Comparison of ENCODE assay signal across 13 cellular contexts in the genomic region with DNA sequence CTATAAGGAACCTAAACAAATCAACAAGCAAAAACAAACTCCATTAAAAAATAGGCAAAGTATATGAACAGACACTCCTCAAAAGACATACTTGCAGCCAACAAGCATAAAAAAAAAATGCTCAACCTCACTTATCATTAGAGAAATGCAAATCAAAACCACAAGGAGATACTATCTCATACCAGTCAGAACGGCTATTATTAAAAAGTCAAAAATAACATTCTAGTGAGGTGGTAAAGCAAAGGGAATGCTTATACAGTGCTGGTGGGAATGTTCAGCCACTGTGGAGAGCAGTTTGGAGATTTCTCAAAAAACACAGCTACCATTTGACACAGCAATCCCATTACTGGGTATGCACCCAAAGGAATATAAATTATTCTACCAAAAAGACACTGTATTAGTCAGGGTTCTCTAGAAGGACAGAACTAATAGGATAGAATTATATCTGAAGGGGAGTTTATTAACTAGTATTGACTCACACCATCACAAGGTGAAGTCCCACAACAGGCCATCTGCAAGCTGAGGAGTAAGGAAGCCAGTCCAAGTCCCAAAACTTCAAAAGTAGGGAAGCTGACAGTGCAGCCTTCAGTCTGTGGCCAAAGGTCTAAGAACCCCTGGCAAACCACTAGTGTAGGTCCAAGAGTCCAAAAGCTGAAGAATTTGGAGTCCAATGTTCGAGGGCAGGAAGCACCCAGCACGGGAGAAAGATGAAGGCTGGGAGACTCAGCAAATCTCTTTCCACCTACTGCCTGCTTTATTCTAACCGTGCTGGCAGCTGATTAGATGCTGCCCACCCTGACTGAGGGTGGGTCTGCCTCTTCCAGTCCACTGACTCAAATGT.
DNase-seq lines count a peak whose midpoint lies in the region; ATAC-seq and TF ChIP-seq lines count a peak whose summit lies in the region.
"Had no signal": no experiment of that assay in that cellular context is flagged by ENCODE, and none has a peak within 500 bp of the region (broad histone marks: within the 10 kb centered on the region; RNA-seq: fewer than 3 reads in every experiment).

No MANE protein-coding gene starts in this region.

- TF ChIP-seq POLR2A in erythroblast (IDR thresholded peaks at IDR 0.05; ENCODE audit: low read length): no peak

- H3K27ac ChIP-seq in substantia nigra (ENCODE audit: low read depth, low read length, poor library complexity, severe bottlenecking): no peak overlapping the region
- H3K27ac ChIP-seq: sigmoid colon had no signal

- no peak overlapping the region for H3K4me3 ChIP-seq in retinal pigment epithelial cell (ENCODE audit: low read length)
- H3K4me3 ChIP-seq: sigmoid colon had no signal

- ATAC-seq in GM18867 (IDR thresholded peaks at IDR 0.05; ENCODE audit: unreplicated experiment): peak; percentile 81
- ATAC-seq in HG02938 (IDR thresholded peaks at IDR 0.05; ENCODE audit: unreplicated experiment): peak; percentile 71
- no peak for ATAC-seq in HG03342 (IDR thresholded peaks at IDR 0.05; ENCODE audit: unreplicated experiment)
- ATAC-seq: stimulated activated naive CD8-positive, alpha-beta T cell treated with anti-CD3 and anti-CD28 coated beads, Interleukin-15, amount 100 ng/mL, for 72 hours; T-helper 17 cell had no signal

- DNase-seq in amniotic epithelial cell (ENCODE audit: low read depth) (peak; percentile 74), retinal pigment epithelial cell (ENCODE audit: low read depth) (peak; percentile 15), erythroblast (lab: John Stamatoyannopoulos, UW) (no peak), substantia nigra (lab: John Stamatoyannopoulos, UW) (no peak)
- DNase-seq: activated CD4-positive, alpha-beta T cell treated with anti-CD3 and anti-CD28 coated beads, Interleukin-2, amount 50 U/mL, for 1 hour; glutamatergic neuron; NCI-H1417; sigmoid colon; stimulated activated naive CD8-positive, alpha-beta T cell treated with anti-CD3 and anti-CD28 coated beads, Interleukin-15, amount 100 ng/mL, for 72 hours; T-helper 17 cell had no signal

- no peak for TF ChIP-seq CTCF in retinal pigment epithelial cell (conservative IDR thresholded peaks at IDR 0.05; ENCODE audit: low read depth, low read length)

Comparison
In these comparisons a context has a peak if more than half of its experiments do, and no peak if none do; other contexts are left out.
1. DNase-seq: peak in amniotic epithelial cell (single experiment) and retinal pigment epithelial cell (single experiment); none in erythroblast (0 of 2) and substantia nigra (0 of 49).